Comparison of ENCODE assay signal across 8 cellular contexts in genomic region chr1:35882586-35882944, GRCh38. TPM values are rescaled to one million over a fixed set of nuclear protein-coding genes. Genes with fewer than 3 reads are reported as not detected.
DNase-seq lines count a peak whose midpoint lies in the region; ATAC-seq and TF ChIP-seq lines count a peak whose summit lies in the region.

No MANE protein-coding gene starts in this region.

- intact Hi-C loops in sciatic nerve (cut with DNase I), result no loop called here

- no peak for ATAC-seq in GM18868 (IDR thresholded peaks at IDR 0.05; ENCODE audit: unreplicated experiment)
- no peak for ATAC-seq in HG03442 (IDR thresholded peaks at IDR 0.05; ENCODE audit: unreplicated experiment)
- no peak for ATAC-seq in sciatic nerve

- H3K36me3 ChIP-seq in HAP-1 (replicated peaks) (no peaks in the 10 kb centered on the region), WERI-Rb-1 (peaks cover 19% of the 10 kb centered on the region)

- peak overlapping the region; percentile 53; the same call in 1 of the 2 replicates for H3K27ac ChIP-seq in WERI-Rb-1

- peaks cover 28% of the 10 kb centered on the region for H3K4me1 ChIP-seq in HAP-1

- H3K4me3 ChIP-seq in HAP-1 (peak overlapping the region; percentile 1), WERI-Rb-1 (ENCODE audit: low read depth, low read length) (no peak overlapping the region), fibroblast of the aortic adventitia (ENCODE audit: low read depth, low read length) (peak overlapping the region; percentile 53), skeletal muscle cell (ENCODE audit: low read depth, low read length) (peak overlapping the region; percentile 77)

- TF ChIP-seq CTCF in WERI-Rb-1 (IDR thresholded peaks at IDR 0.05; ENCODE audit: low read depth, low read length) (no peak), fibroblast of the aortic adventitia (IDR thresholded peaks at IDR 0.05; ENCODE audit: insufficient read depth, low read length) (no peak)

- no peaks in the 10 kb centered on the region for H3K9me3 ChIP-seq in HAP-1
- no peaks in the 10 kb centered on the region for H3K9me3 ChIP-seq in WERI-Rb-1 (ENCODE audit: severe bottlenecking)

- in situ Hi-C loops in HAP-1 (cut with MboI; ENCODE audit: low sequenced_read_pairs), result no loop called here

- DNase-seq in HAP-1 (ENCODE audit: low spot score in 2 of 2) (no peak), WERI-Rb-1 (no peak), fibroblast of the aortic adventitia (ENCODE audit: low read depth) (no peak), skeletal muscle cell (ENCODE audit: low read depth) (no peak), sciatic nerve (ENCODE audit: low spot score) (no peak), inferior parietal cortex (ENCODE audit: extremely low spot score) (no peak)

- no peaks in the 10 kb centered on the region for H3K27me3 ChIP-seq in HAP-1 (ENCODE audit: low read depth)
- H3K27me3 ChIP-seq in WERI-Rb-1 (ENCODE audit: insufficient read depth, low read depth, severe bottlenecking), result no peaks in the 10 kb centered on the region

RNA-seq across cellular contexts. Expression of gene AGO1, which starts 0.4 kb away (rescaled TPM):
- total RNA-seq in fibroblast of the aortic adventitia (ENCODE audit: low replicate concordance) (15.3 and 20.3 TPM in 2 replicates), sciatic nerve (30.3 TPM)

RNA-seq across cellular contexts. Expression of gene AGO3, which starts 48.3 kb away (rescaled TPM):
- total RNA-seq in fibroblast of the aortic adventitia (ENCODE audit: low replicate concordance), result 8.3 and 17.5 TPM in 2 replicates
- total RNA-seq in sciatic nerve, result 55.1 TPM
